15 cellular contexts compared by ENCODE assay signal in genomic region chr16:4090476-4090875, GRCh38. TPM values are rescaled to one million over a fixed set of nuclear protein-coding genes. Genes with fewer than 3 reads are reported as not detected.
DNase-seq lines count a peak whose midpoint lies in the region; ATAC-seq, FAIRE-seq and TF ChIP-seq lines count a peak whose summit lies in the region.
"Had no signal": no experiment of that assay in that cellular context is flagged by ENCODE, and none has a peak within 500 bp of the region (broad histone marks: within the 10 kb centered on the region; RNA-seq: fewer than 3 reads in every experiment).

No MANE protein-coding gene starts in this region.

- peak overlapping the region; percentile 54 for H3K27ac Mint-ChIP-seq in stimulated activated naive CD8-positive, alpha-beta T cell treated with anti-CD3 and anti-CD28 coated beads, Interleukin-15, Interleukin-2, amounts not matched to agents 100 ng/mL and 50 ng/mL, for 24 hours
- H3K27ac Mint-ChIP-seq in neural progenitor cell = peak overlapping the region; percentile 57
- no peak overlapping the region for H3K27ac Mint-ChIP-seq in effector memory CD8-positive, alpha-beta T cell

- H3K9me3 ChIP-seq in neural progenitor cell (ENCODE audit: low read depth) = no peaks in the 10 kb centered on the region

- no peak overlapping the region for H3K4me2 ChIP-seq in neural progenitor cell
- H3K4me2 ChIP-seq: KMS-11 had no signal

- DNase-seq in stimulated activated naive CD8-positive, alpha-beta T cell treated with anti-CD3 and anti-CD28 coated beads, Interleukin-15, Interleukin-2, amounts not matched to agents 100 U/mL and 50 U/mL, for 24 hours = no peak
- DNase-seq in left ventricle myocardium superior (peak; percentile 79), neural progenitor cell (ENCODE audit: low spot score) (no peak), GM19239 (ENCODE audit: insufficient read length, low spot score) (no peak)
- DNase-seq in effector memory CD8-positive, alpha-beta T cell = no peak
- DNase-seq: ACHN; naive thymus-derived CD8-positive, alpha-beta T cell; NCI-H2227 treated with DMSO at 0.1 percent for 48 hours had no signal

- ATAC-seq in stimulated activated naive CD8-positive, alpha-beta T cell treated with anti-CD3 and anti-CD28 coated beads, Interleukin-15, Interleukin-2, amounts not matched to agents 100 U/mL and 50 U/mL, for 24 hours = no peak
- ATAC-seq in left ventricle myocardium superior (peak; percentile 81), HG02571 (IDR thresholded peaks at IDR 0.05; ENCODE audit: unreplicated experiment) (no peak), GM19467 (IDR thresholded peaks at IDR 0.05; ENCODE audit: unreplicated experiment) (no peak)
- no peak for ATAC-seq in effector memory CD8-positive, alpha-beta T cell (replicated peaks)
- ATAC-seq: naive thymus-derived CD8-positive, alpha-beta T cell had no signal

- H4K20me1 ChIP-seq in neural progenitor cell (ENCODE audit: low read depth) = no peaks in the 10 kb centered on the region

- peaks cover 19% of the 10 kb centered on the region for H3K4me1 ChIP-seq in neural progenitor cell

- H3K4me3 Mint-ChIP-seq in stimulated activated naive CD8-positive, alpha-beta T cell treated with anti-CD3 and anti-CD28 coated beads, Interleukin-15, Interleukin-2, amounts not matched to agents 100 ng/mL and 50 ng/mL, for 24 hours = no peak overlapping the region
- H3K4me3 Mint-ChIP-seq in neural progenitor cell = no peak overlapping the region
- H3K4me3 Mint-ChIP-seq in effector memory CD8-positive, alpha-beta T cell = no peak overlapping the region
- H3K4me3 Mint-ChIP-seq: naive thymus-derived CD8-positive, alpha-beta T cell had no signal

- H3K9me3 Mint-ChIP-seq in stimulated activated naive CD8-positive, alpha-beta T cell treated with anti-CD3 and anti-CD28 coated beads, Interleukin-15, Interleukin-2, amounts not matched to agents 100 ng/mL and 50 ng/mL, for 24 hours = no peaks in the 10 kb centered on the region
- no peaks in the 10 kb centered on the region for H3K9me3 Mint-ChIP-seq in neural progenitor cell
- H3K9me3 Mint-ChIP-seq in effector memory CD8-positive, alpha-beta T cell = no peaks in the 10 kb centered on the region
- H3K9me3 Mint-ChIP-seq: naive thymus-derived CD8-positive, alpha-beta T cell had no signal

- no peak overlapping the region for H3K27ac ChIP-seq in neural progenitor cell
- H3K27ac ChIP-seq: KMS-11, RWPE1 had no signal

- peak overlapping the region; percentile 70 for H2AFZ ChIP-seq in neural progenitor cell (replicated peaks)

- H3K36me3 ChIP-seq in neural progenitor cell = no peaks in the 10 kb centered on the region

- no peaks in the 10 kb centered on the region for H3K27me3 ChIP-seq in neural progenitor cell

- intact Hi-C loops in left ventricle myocardium superior (cut with micrococcal nuclease) = no loop called here

- FAIRE-seq in GM19239 (lab: Jason Lieb, UNC) = no peak
- FAIRE-seq: TTC549, urothelium cell line had no signal

- no peak for TF ChIP-seq CTCF in neural progenitor cell (IDR thresholded peaks at IDR 0.05)

- no peak overlapping the region for H3K4me3 ChIP-seq in neural progenitor cell

- no peak overlapping the region for H3K9ac ChIP-seq in neural progenitor cell
- H3K9ac ChIP-seq: KMS-11 had no signal

- no peaks in the 10 kb centered on the region for H3K36me3 Mint-ChIP-seq in stimulated activated naive CD8-positive, alpha-beta T cell treated with anti-CD3 and anti-CD28 coated beads, Interleukin-15, Interleukin-2, amounts not matched to agents 100 ng/mL and 50 ng/mL, for 24 hours (ENCODE audit: low read depth)
- no peaks in the 10 kb centered on the region for H3K36me3 Mint-ChIP-seq in neural progenitor cell
- peaks cover 3% of the 10 kb centered on the region for H3K36me3 Mint-ChIP-seq in effector memory CD8-positive, alpha-beta T cell (ENCODE audit: insufficient read depth)
- H3K36me3 Mint-ChIP-seq: naive thymus-derived CD8-positive, alpha-beta T cell had no signal

- H3F3A ChIP-seq in neural progenitor cell (ENCODE audit: low read depth) = no peaks in the 10 kb centered on the region

- peaks cover 4% of the 10 kb centered on the region for H3K4me1 Mint-ChIP-seq in stimulated activated naive CD8-positive, alpha-beta T cell treated with anti-CD3 and anti-CD28 coated beads, Interleukin-15, Interleukin-2, amounts not matched to agents 100 ng/mL and 50 ng/mL, for 24 hours (ENCODE audit: low read depth)
- peaks cover 25% of the 10 kb centered on the region for H3K4me1 Mint-ChIP-seq in neural progenitor cell
- H3K4me1 Mint-ChIP-seq in effector memory CD8-positive, alpha-beta T cell (ENCODE audit: low read depth in 2 of 2) = peaks cover 8 to 11% of the 10 kb centered on the region in 2 donors

- H3K79me2 ChIP-seq in neural progenitor cell (ENCODE audit: low read depth) = no peaks in the 10 kb centered on the region

- H3K27me3 Mint-ChIP-seq in stimulated activated naive CD8-positive, alpha-beta T cell treated with anti-CD3 and anti-CD28 coated beads, Interleukin-15, Interleukin-2, amounts not matched to agents 100 ng/mL and 50 ng/mL, for 24 hours = peaks cover 3% of the 10 kb centered on the region
- H3K27me3 Mint-ChIP-seq in neural progenitor cell (ENCODE audit: insufficient read depth, low read depth) = peaks cover 2% of the 10 kb centered on the region
- no peaks in the 10 kb centered on the region for H3K27me3 Mint-ChIP-seq in effector memory CD8-positive, alpha-beta T cell

RNA-seq across cellular contexts. Expression of gene ADCY9, which starts 25.8 kb away (rescaled TPM):
- total RNA-seq in left ventricle myocardium superior = 53.5 TPM
- total RNA-seq in neural progenitor cell (ENCODE audit: low replicate concordance) = 1.2 and 3.4 TPM in 2 replicates

Comparison
In these comparisons a context has a peak if more than half of its experiments do, and no peak if none do; other contexts are left out.
1. H3K27ac Mint-ChIP-seq: peak in stimulated activated naive CD8-positive, alpha-beta T cell treated with anti-CD3 and anti-CD28 coated beads, Interleukin-15, Interleukin-2, amounts not matched to agents 100 ng/mL and 50 ng/mL, for 24 hours (single experiment) and neural progenitor cell (single experiment); none in effector memory CD8-positive, alpha-beta T cell (0 of 2).
2. RNA of gene ADCY9, which starts 25.8 kb away (total RNA-seq): 53.5 TPM in left ventricle myocardium superior (single experiment); 1.2 to 3.4 TPM in neural progenitor cell; every median in the first group is over 10 times any median in the second.